ENCODE assay signal across 17 cellular contexts in the genomic region with DNA sequence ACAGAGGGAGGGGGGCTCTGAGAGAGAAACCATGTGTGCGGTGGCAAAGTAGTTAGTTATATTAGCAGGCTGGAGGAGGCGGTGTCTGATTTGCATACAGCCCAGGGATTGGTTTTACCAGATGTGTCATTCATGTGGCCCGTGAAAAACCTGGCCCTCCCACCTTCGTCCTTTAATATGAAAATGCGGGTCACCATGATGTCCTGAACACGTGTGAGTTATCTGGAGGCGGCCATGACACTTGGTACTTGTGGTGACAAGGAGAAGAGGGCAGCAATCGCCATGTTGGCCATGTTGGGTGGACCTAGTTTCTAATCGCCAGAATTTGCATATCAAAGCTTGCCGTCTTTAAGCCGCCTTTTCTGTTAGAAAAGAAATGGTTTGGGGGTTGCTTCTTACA.
"Had no signal": no experiment of that assay in that cellular context is flagged by ENCODE, and none has a peak within 500 bp of the region (broad histone marks: within the 10 kb centered on the region; RNA-seq: fewer than 3 reads in every experiment).

No MANE protein-coding gene starts in this region.

- H3K27me3 Mint-ChIP-seq: naive B cell, progenitor cell of endocrine pancreas had no signal

- H3K36me3 ChIP-seq: gastrocnemius medialis, heart right ventricle, pancreas, suprapubic skin, tibial artery had no signal

- H3K4me1 Mint-ChIP-seq: naive B cell had no signal

- ATAC-seq: gastrocnemius medialis; heart right ventricle; pancreas; right cardiac atrium; stimulated activated naive CD8-positive, alpha-beta T cell treated with anti-CD3 and anti-CD28 coated beads, Interleukin-15, Interleukin-2, amounts not matched to agents 100 U/mL and 50 U/mL, for 24 hours had no signal

- DNase-seq: effector CD4-positive, alpha-beta T cell; gastrocnemius medialis; heart right ventricle; hypothalamus; mesendoderm; naive B cell; occipital lobe; pancreas; right cardiac atrium; small intestine; stimulated activated CD4-positive, alpha-beta T cell treated with anti-CD3 and anti-CD28 coated beads, Interleukin-12 subunit alpha, Interleukin-12 subunit beta, amount 100 ng/mL, for 4 hours; stimulated activated naive CD8-positive, alpha-beta T cell treated with anti-CD3 and anti-CD28 coated beads, Interleukin-15, Interleukin-2, amounts not matched to agents 100 U/mL and 50 U/mL, for 24 hours; tibial artery had no signal

- H3K27me3 ChIP-seq: gastrocnemius medialis, heart right ventricle, pancreas, suprapubic skin, tibial artery had no signal

- H3K27ac Mint-ChIP-seq: nephron, progenitor cell of endocrine pancreas had no signal

- H3K9me3 ChIP-seq: pancreas had no signal

- H3K27ac ChIP-seq: coronary artery, gastrocnemius medialis, heart right ventricle, pancreas, suprapubic skin, tibial artery had no signal

- H3K4me3 ChIP-seq: coronary artery, gastrocnemius medialis, heart right ventricle, pancreas, suprapubic skin, tibial artery had no signal

- H3K4me1 ChIP-seq: gastrocnemius medialis, pancreas, tibial artery had no signal

- H3K4me3 Mint-ChIP-seq: naive B cell, nephron had no signal
